9 cellular contexts compared by ENCODE assay signal in the genomic region with DNA sequence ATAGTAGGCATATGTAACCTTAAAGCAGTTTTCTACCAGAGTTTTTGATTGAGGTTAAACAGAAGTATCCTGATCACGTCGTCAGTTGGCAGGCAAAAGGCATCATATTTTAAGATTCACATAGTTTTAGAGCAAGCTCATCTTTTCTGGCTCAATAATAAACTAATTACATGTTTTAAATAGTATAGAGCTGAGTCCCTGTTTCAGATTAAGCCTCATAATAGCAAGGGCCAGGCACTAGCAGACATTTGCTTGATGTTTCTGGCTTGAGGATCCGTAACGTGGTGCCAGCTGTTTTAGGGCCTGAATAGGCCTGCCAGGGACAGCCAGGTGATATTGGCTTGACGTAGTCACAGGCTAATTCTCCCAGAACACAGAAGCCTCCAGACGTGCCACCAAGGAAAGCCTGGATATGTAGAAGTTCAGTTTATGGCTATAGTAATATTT.
DNase-seq lines count a peak whose midpoint lies in the region; ATAC-seq, FAIRE-seq and TF ChIP-seq lines count a peak whose summit lies in the region.
"Had no signal": no experiment of that assay in that cellular context is flagged by ENCODE, and none has a peak within 500 bp of the region (broad histone marks: within the 10 kb centered on the region; RNA-seq: fewer than 3 reads in every experiment).

No MANE protein-coding gene starts in this region.

- no peak for ATAC-seq in HG02610 (IDR thresholded peaks at IDR 0.05; ENCODE audit: unreplicated experiment)

- H3K4me1 ChIP-seq in BE2C = peaks cover 47% of the 10 kb centered on the region
- H3K4me1 ChIP-seq in SK-N-SH (ENCODE audit: control insufficient read depth in 1 of 2, insufficient read depth in 2 of 2, low read depth in 1 of 2, low read length in 1 of 2) = peaks cover 53 to 73% of the 10 kb centered on the region in 2 experiments
- H3K4me1 ChIP-seq in trophoblast cell (ENCODE audit: control insufficient read depth in 1 of 2, insufficient read depth in 2 of 2, low read length in 2 of 2) = peaks cover 12 to 17% of the 10 kb centered on the region in 2 experiments
- peaks cover 9 to 31% of the 10 kb centered on the region in 2 donors for H3K4me1 ChIP-seq in kidney (ENCODE audit: control insufficient read depth in 1 of 2, insufficient read depth in 1 of 2, low read depth in 1 of 2, low read length in 2 of 2)

- H3K4me2 ChIP-seq in SK-N-SH (peak overlapping the region; percentile 55), trophoblast cell (ENCODE audit: low read length) (no peak overlapping the region)

- peaks cover 20% of the 10 kb centered on the region for H3F3A ChIP-seq in SK-N-SH (replicated peaks; ENCODE audit: insufficient read depth)

- H2BK120ac ChIP-seq in trophoblast cell (ENCODE audit: insufficient read depth, low read length, poor library complexity) = no peak overlapping the region

- CTCF ChIA-PET in SK-N-SH (lab: Yijun Ruan, JAX) = interaction anchor here (1.3 to 1.7 kb wide), 3 partner anchors 92 to 241 kb away, joined by 3 to 4 read pairs (median 4); no protein-coding TSS in a partner anchor

- H3K36me3 ChIP-seq in BE2C = no peaks in the 10 kb centered on the region
- H3K36me3 ChIP-seq in SK-N-SH (replicated peaks in 1 of 2; ENCODE audit: control insufficient read depth in 1 of 2, insufficient read depth in 2 of 2, low read length in 1 of 2) = peaks cover 0 to 5% of the 10 kb centered on the region in 2 experiments
- H3K36me3 ChIP-seq in trophoblast cell (ENCODE audit: control insufficient read depth in 1 of 2, insufficient read depth in 2 of 2, low read length in 2 of 2) = no peaks in the 10 kb centered on the region
- H3K36me3 ChIP-seq in kidney (ENCODE audit: control insufficient read depth in 1 of 2, insufficient read depth in 2 of 2, low read length in 2 of 2) = no peaks in the 10 kb centered on the region

- no peak overlapping the region for H4K8ac ChIP-seq in trophoblast cell (ENCODE audit: low read depth, low read length)

- no peaks in the 10 kb centered on the region for H3K27me3 ChIP-seq in BE2C
- no peaks in the 10 kb centered on the region for H3K27me3 ChIP-seq in SK-N-SH (ENCODE audit: insufficient read depth)
- no peaks in the 10 kb centered on the region for H3K27me3 ChIP-seq in trophoblast cell (ENCODE audit: insufficient read depth, low read length)

- no peak overlapping the region for H4K12ac ChIP-seq in trophoblast cell (ENCODE audit: low read depth, low read length)

- peak; percentile 76 to 87; a peak in 3 of 4 replicates for TF ChIP-seq EP300 in SK-N-SH (IDR thresholded peaks at IDR 0.05; ENCODE audit: borderline replicate concordance in 1 of 2, low read depth in 1 of 2, low read length in 1 of 2)

- H3K4me3 ChIP-seq in BE2C (ENCODE audit: low read depth, low read length) (no peak overlapping the region), SK-N-SH (ENCODE audit: low read depth in 2 of 2, low read length in 1 of 2) (no peak overlapping the region), foreskin fibroblast (ENCODE audit: low read depth in 1 of 2, low read length in 2 of 2) (no peak overlapping the region), trophoblast cell (ENCODE audit: low read depth, low read length) (no peak overlapping the region), kidney (ENCODE audit: low read length in 2 of 2) (no peak overlapping the region)

- H3K27ac ChIP-seq in SK-N-SH (ENCODE audit: low read depth in 2 of 2, low read length in 1 of 2) = peak overlapping the region; percentile 76 to 93
- no peak overlapping the region for H3K27ac ChIP-seq in trophoblast cell (ENCODE audit: low read depth, low read length)
- H3K27ac ChIP-seq in kidney (ENCODE audit: low read depth in 2 of 2, low read length in 2 of 2) = peak overlapping the region in 1 of 2 donors; percentile 24

- H2BK12ac ChIP-seq in trophoblast cell (ENCODE audit: low read length) = no peak overlapping the region

- WGBS in SK-N-SH (ENCODE audit: low lambda C conversion rate) = 5% methylated on average over 5 of the region's 6 CpGs
- WGBS in trophoblast cell (ENCODE audit: extremely low coverage, insufficient coverage, insufficient read length) = no CpG with 5 or more reads among the region's 6 CpGs

- H3K79me2 ChIP-seq in SK-N-SH (ENCODE audit: insufficient read depth) (peaks cover 37% of the 10 kb centered on the region), trophoblast cell (ENCODE audit: control insufficient read depth, insufficient read depth, low read length, poor library complexity) (peaks cover 3% of the 10 kb centered on the region)

- no peak overlapping the region for H3K4ac ChIP-seq in trophoblast cell (ENCODE audit: low read depth, low read length)

- FAIRE-seq in kidney (lab: Jason Lieb, UNC) = no peak

- TF ChIP-seq CTCF in BE2C (IDR thresholded peaks at IDR 0.05; ENCODE audit: low read depth, low read length) = no peak
- TF ChIP-seq CTCF in SK-N-SH (IDR thresholded peaks at IDR 0.05) = no peak
- TF ChIP-seq CTCF in foreskin fibroblast (IDR thresholded peaks at IDR 0.05; ENCODE audit: low read depth, low read length) = no peak
- TF ChIP-seq CTCF in kidney (IDR thresholded peaks at IDR 0.05; ENCODE audit: borderline replicate concordance, extremely low read depth, insufficient read depth) = no peak

- no peaks in the 10 kb centered on the region for H3K9me2 ChIP-seq in SK-N-SH

- H3K9me3 ChIP-seq in BE2C (no peaks in the 10 kb centered on the region), SK-N-SH (no peaks in the 10 kb centered on the region), trophoblast cell (ENCODE audit: insufficient read depth, low read depth, low read length) (no peaks in the 10 kb centered on the region), kidney (ENCODE audit: control insufficient read depth in 1 of 2, low read length in 2 of 2) (no peaks in the 10 kb centered on the region)

- TF ChIP-seq RAD21 in SK-N-SH (IDR thresholded peaks at IDR 0.05; ENCODE audit: low read length) = peak; percentile 18; the same call in 1 of the 2 replicates

- intact Hi-C loops in kidney (cut with DNase I) = no loop called here

- H3K9ac ChIP-seq in SK-N-SH = peak overlapping the region; percentile 11; the same call in 1 of the 2 replicates
- no peak overlapping the region for H3K9ac ChIP-seq in trophoblast cell (ENCODE audit: low read length)
- no peak overlapping the region for H3K9ac ChIP-seq in kidney (ENCODE audit: low read length in 2 of 2)

- peaks cover 4% of the 10 kb centered on the region for H3K79me1 ChIP-seq in trophoblast cell (ENCODE audit: low read length)

- no peaks in the 10 kb centered on the region; the same call in 1 of the 2 replicates for H4K20me1 ChIP-seq in SK-N-SH (ENCODE audit: insufficient read depth)

- no peak overlapping the region for H3K23ac ChIP-seq in trophoblast cell (ENCODE audit: low read length)

- no peak overlapping the region for H4K91ac ChIP-seq in trophoblast cell (ENCODE audit: low read depth, low read length)

- H2AK5ac ChIP-seq in trophoblast cell (ENCODE audit: low read length) = no peak overlapping the region

- H2AFZ ChIP-seq in SK-N-SH (ENCODE audit: low read depth) (no peak overlapping the region), trophoblast cell (ENCODE audit: insufficient read depth, low read length, poor library complexity) (no peak overlapping the region)

- peak overlapping the region; percentile 43 for H3K18ac ChIP-seq in trophoblast cell (ENCODE audit: low read length)

- H3K14ac ChIP-seq in trophoblast cell (ENCODE audit: low read length) = no peak overlapping the region

- peak; percentile 69 for DNase-seq in BE2C
- no peak for DNase-seq in SK-N-SH
- peak; percentile 76 to 88 for DNase-seq in foreskin fibroblast
- DNase-seq in trophoblast cell = no peak
- DNase-seq in cerebellar nuclear complex (lab: John Stamatoyannopoulos, UW) = no peak
- no peak for DNase-seq in NAMALWA (ENCODE audit: low spot score)
- DNase-seq in kidney = no peak
- DNase-seq: Kasumi-1 had no signal

- H2BK5ac ChIP-seq in trophoblast cell (ENCODE audit: low read depth, low read length, poor library complexity) = no peak overlapping the region

- POLR2A ChIA-PET in SK-N-SH (lab: Yijun Ruan, JAX) = interaction anchor here (0.7 to 1.2 kb wide), 4 partner anchors 9 to 147 kb away, joined by 3 to 4 read pairs (median 3); no protein-coding TSS in a partner anchor

TF ChIP-seq in SK-N-SH, 30 proteins besides CTCF, POLR2A, EP300 and RAD21 (continues in another document):
- TF ChIP-seq FOSL2 (IDR thresholded peaks at IDR 0.05; ENCODE audit: borderline replicate concordance, low read depth) = peak; percentile 57; the same call in 1 of the 2 replicates
- TF ChIP-seq RXRA (IDR thresholded peaks at IDR 0.05; ENCODE audit: borderline replicate concordance, low read depth) = peak; percentile 39; the same call in 1 of the 2 replicates
- peak; percentile 77 for TF ChIP-seq RFX5 (IDR thresholded peaks at IDR 0.05; ENCODE audit: low read length)
- TF ChIP-seq, protein P1, sequence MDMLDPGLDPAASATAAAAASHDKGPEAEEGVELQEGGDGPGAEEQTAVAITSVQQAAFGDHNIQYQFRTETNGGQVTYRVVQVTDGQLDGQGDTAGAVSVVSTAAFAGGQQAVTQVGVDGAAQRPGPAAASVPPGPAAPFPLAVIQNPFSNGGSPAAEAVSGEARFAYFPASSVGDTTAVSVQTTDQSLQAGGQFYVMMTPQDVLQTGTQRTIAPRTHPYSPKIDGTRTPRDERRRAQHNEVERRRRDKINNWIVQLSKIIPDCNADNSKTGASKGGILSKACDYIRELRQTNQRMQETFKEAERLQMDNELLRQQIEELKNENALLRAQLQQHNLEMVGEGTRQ (IDR thresholded peaks at IDR 0.05; ENCODE audit: borderline replicate concordance, low read depth, low read length) = no peak
- no peak for TF ChIP-seq ELF1 (IDR thresholded peaks at IDR 0.05)
- TF ChIP-seq SMC3 (IDR thresholded peaks at IDR 0.05; ENCODE audit: low read depth, low read length) = no peak
- no peak for TF ChIP-seq NRF1 (IDR thresholded peaks at IDR 0.05; ENCODE audit: low read depth, low read length)
- peak; percentile 46; the same call in 1 of the 2 replicates for TF ChIP-seq FOXM1 (IDR thresholded peaks at IDR 0.05; ENCODE audit: low read depth)
- TF ChIP-seq MXI1 (IDR thresholded peaks at IDR 0.05; ENCODE audit: low read depth, low read length) = peak; percentile 41; the same call in 1 of the 2 replicates
- no peak for TF ChIP-seq YY1 (IDR thresholded peaks at IDR 0.05; ENCODE audit: low read depth)
- TF ChIP-seq, protein P2, sequence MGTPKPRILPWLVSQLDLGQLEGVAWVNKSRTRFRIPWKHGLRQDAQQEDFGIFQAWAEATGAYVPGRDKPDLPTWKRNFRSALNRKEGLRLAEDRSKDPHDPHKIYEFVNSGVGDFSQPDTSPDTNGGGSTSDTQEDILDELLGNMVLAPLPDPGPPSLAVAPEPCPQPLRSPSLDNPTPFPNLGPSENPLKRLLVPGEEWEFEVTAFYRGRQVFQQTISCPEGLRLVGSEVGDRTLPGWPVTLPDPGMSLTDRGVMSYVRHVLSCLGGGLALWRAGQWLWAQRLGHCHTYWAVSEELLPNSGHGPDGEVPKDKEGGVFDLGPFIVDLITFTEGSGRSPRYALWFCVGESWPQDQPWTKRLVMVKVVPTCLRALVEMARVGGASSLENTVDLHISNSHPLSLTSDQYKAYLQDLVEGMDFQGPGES (IDR thresholded peaks at IDR 0.05; ENCODE audit: low read depth, low read length) = no peak
- TF ChIP-seq GATA2 (CRISPR knock-in tag; IDR thresholded peaks at IDR 0.05) = no peak
- peak; percentile 65 for TF ChIP-seq FOXJ3 (CRISPR knock-in tag; IDR thresholded peaks at IDR 0.05)

Comparison
In these comparisons a context has a peak if more than half of its experiments do, and no peak if none do; other contexts are left out.
1. DNase-seq: peak in BE2C (single experiment) and foreskin fibroblast (2 of 2); none in SK-N-SH (single experiment), trophoblast cell (0 of 2), cerebellar nuclear complex (0 of 2), NAMALWA (single experiment) and kidney (single experiment).